ENCODE assay signal across 8 cellular contexts in genomic region chr7:70698219-70698832, GRCh38.
DNase-seq lines count a peak whose midpoint lies in the region; ATAC-seq and TF ChIP-seq lines count a peak whose summit lies in the region.

No MANE protein-coding gene starts in this region.

- ATAC-seq in HG03196 (IDR thresholded peaks at IDR 0.05; ENCODE audit: unreplicated experiment): no peak

- intact Hi-C loops in thyroid gland (cut with DNase I): loop anchor here (5.0 kb wide), 1 partner anchor 506 kb away; no protein-coding TSS in a partner anchor

- DNase-seq in AG09309 (ENCODE audit: low read depth) (peak; percentile 43), NCI-H2081 treated with DMSO at 0.1 percent for 48 hours (lab: John Stamatoyannopoulos, UW) (peak; percentile 46), astrocyte of the cerebellum (ENCODE audit: low read depth) (peak; percentile 52), immature natural killer cell (peak; percentile 66 to 71 (median 68)), thyroid gland (peak; percentile 26 to 40)
- DNase-seq in activated effector memory CD4-positive, alpha-beta T cell treated with Interleukin-2 at 50 U/mL for 16 hours: no peak

- in situ Hi-C loops in astrocyte of the cerebellum (cut with HindIII; ENCODE audit: low sequenced_read_pairs): loop anchor here (25.0 kb wide), 1 partner anchor 511 kb away; no protein-coding TSS in a partner anchor

- H3K9me3 Mint-ChIP-seq in immature natural killer cell: peaks cover 0 to 1% (median 0%) of the 10 kb centered on the region in 6 donors

- no peak overlapping the region for H3K4me3 ChIP-seq in AG09309 (ENCODE audit: control insufficient read depth, low read depth, low read length)
- H3K4me3 ChIP-seq in astrocyte of the cerebellum (ENCODE audit: low read depth, low read length): no peak overlapping the region
- no peak overlapping the region for H3K4me3 ChIP-seq in thyroid gland (replicated peaks in 1 of 3)

- peaks cover 0 to 4% (median 4%) of the 10 kb centered on the region in 3 donors for H3K36me3 Mint-ChIP-seq in immature natural killer cell

- H3K4me1 Mint-ChIP-seq in immature natural killer cell: peaks cover 44% of the 10 kb centered on the region in 2 donors

- peaks cover 0 to 3% of the 10 kb centered on the region in 2 donors for H3K4me1 ChIP-seq in thyroid gland

- H3K27me3 Mint-ChIP-seq in immature natural killer cell (ENCODE audit: low read depth in 3 of 3): peaks cover 13 to 19% (median 19%) of the 10 kb centered on the region in 3 donors

- TF ChIP-seq POLR2A in thyroid gland (IDR thresholded peaks at IDR 0.05): no peak

- TF ChIP-seq CTCF in AG09309 (IDR thresholded peaks at IDR 0.05; ENCODE audit: control insufficient read depth, insufficient read depth, low read depth, low read length, missing control alignments) (peak; percentile 94), GM12873 (IDR thresholded peaks at IDR 0.05; ENCODE audit: insufficient read depth, low read depth, low read length, missing control alignments) (peak; percentile 78), astrocyte of the cerebellum (IDR thresholded peaks at IDR 0.05; ENCODE audit: low read depth, low read length, missing control alignments) (peak; percentile 88), thyroid gland (IDR thresholded peaks at IDR 0.05) (peak; percentile 54 to 93 (median 87))

- H3K4me3 Mint-ChIP-seq in immature natural killer cell: peak overlapping the region; percentile 1 to 99 (median 36)

- H3K27ac Mint-ChIP-seq in immature natural killer cell: peak overlapping the region in 5 of 6 donors; percentile 2 to 45 (median 9)

- no peak overlapping the region for H3K27ac ChIP-seq in thyroid gland

- no peaks in the 10 kb centered on the region for H3K9me3 ChIP-seq in thyroid gland

- 20 to 27% methylated on average over 2 of the region's 2 CpGs for WGBS in thyroid gland, 2 donors

- H3K36me3 ChIP-seq in thyroid gland: no peaks in the 10 kb centered on the region

- no peaks in the 10 kb centered on the region for H3K27me3 ChIP-seq in thyroid gland
